8 cellular contexts compared by ENCODE assay signal in the genomic region with DNA sequence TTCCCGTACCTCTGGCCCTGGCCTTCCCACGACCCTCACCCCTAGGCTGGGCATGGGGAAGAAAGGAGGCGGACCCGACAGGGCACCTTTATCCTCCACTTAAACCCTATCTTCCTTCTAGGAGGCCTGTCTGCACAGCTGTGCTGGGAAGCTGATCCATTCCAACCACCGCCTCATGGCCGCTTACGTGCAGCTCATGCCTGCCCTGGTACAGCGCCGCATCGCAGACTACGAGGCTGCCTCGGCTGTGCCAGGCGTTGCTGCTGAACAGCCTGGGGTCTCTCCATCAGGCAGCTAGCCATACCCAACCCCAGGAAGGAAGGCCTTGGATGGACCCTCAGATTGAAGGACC. TPM values are rescaled to one million over a fixed set of nuclear protein-coding genes. Genes with fewer than 3 reads are reported as not detected.
DNase-seq lines count a peak whose midpoint lies in the region; ATAC-seq, FAIRE-seq and TF ChIP-seq lines count a peak whose summit lies in the region.

No MANE protein-coding gene starts in this region.

- no peak for ATAC-seq in activated naive CD8-positive, alpha-beta T cell treated with anti-CD3 and anti-CD28 coated beads, Interleukin-2, amount 50 U/mL, for 24 hours

- DNase-seq in HFF-Myc (ENCODE audit: extremely low read depth, low read depth) (no peak), immature natural killer cell (no peak), DMS79 (lab: John Stamatoyannopoulos, UW) (no peak), D721Med (ENCODE audit: insufficient read length, low spot score) (no peak), SKM-1 treated with dmso at 0.1 percent for 144 hours (lab: John Stamatoyannopoulos, UW; ENCODE audit: unreplicated experiment) (no peak)
- DNase-seq in activated naive CD8-positive, alpha-beta T cell treated with anti-CD3 and anti-CD28 coated beads, Interleukin-2, amount 50 U/mL, for 24 hours, result no peak

- H3K4me1 ChIP-seq in BLaER1 treated with 17β-estradiol and CSF1 and Interleukin-3, amounts not matched to agents 10 nM and 100 nM, result peaks cover 26 to 46% (median 31%) of the 10 kb centered on the region in 10 experiments

- peaks cover 0 to 50% (median 24%) of the 10 kb centered on the region in 11 experiments; a peak in 12 of 22 replicates for H4K20me1 ChIP-seq in BLaER1 treated with 17β-estradiol and CSF1 and Interleukin-3, amounts not matched to agents 10 nM and 100 nM

- H3K27ac ChIP-seq in BLaER1 treated with 17β-estradiol and CSF1 and Interleukin-3, amounts not matched to agents 10 nM and 100 nM, result peak overlapping the region; percentile 55 to 93 (median 90)
- peak overlapping the region; percentile 79 for H3K27ac ChIP-seq in temporal lobe (ENCODE audit: low read depth, low read length)

- H3K27ac Mint-ChIP-seq in activated naive CD8-positive, alpha-beta T cell treated with anti-CD3 and anti-CD28 coated beads, Interleukin-2, amount 50 U/mL, for 24 hours, result peak overlapping the region; percentile 97
- peak overlapping the region; percentile 97 to 100 (median 98) for H3K27ac Mint-ChIP-seq in immature natural killer cell

- H3K4me3 ChIP-seq in BLaER1 treated with 17β-estradiol and CSF1 and Interleukin-3, amounts not matched to agents 10 nM and 100 nM, result peak overlapping the region; percentile 70 to 93 (median 82)
- H3K4me3 ChIP-seq in HFF-Myc (replicated peaks; ENCODE audit: low read depth, low read length), result peak overlapping the region; percentile 87

- peak overlapping the region; percentile 87 to 95 (median 93) for H3K9ac ChIP-seq in BLaER1 treated with 17β-estradiol and CSF1 and Interleukin-3, amounts not matched to agents 10 nM and 100 nM

- peaks cover 43% of the 10 kb centered on the region for H3K36me3 Mint-ChIP-seq in activated naive CD8-positive, alpha-beta T cell treated with anti-CD3 and anti-CD28 coated beads, Interleukin-2, amount 50 U/mL, for 24 hours (ENCODE audit: low read depth)
- H3K36me3 Mint-ChIP-seq in immature natural killer cell, result peaks cover 0 to 29% (median 11%) of the 10 kb centered on the region in 3 donors

- no peak for FAIRE-seq in D721Med (lab: Jason Lieb, UNC)

- peaks cover 71 to 79% (median 76%) of the 10 kb centered on the region in 11 experiments for H3K36me3 ChIP-seq in BLaER1 treated with 17β-estradiol and CSF1 and Interleukin-3, amounts not matched to agents 10 nM and 100 nM

- H3K27me3 ChIP-seq in BLaER1 treated with 17β-estradiol and CSF1 and Interleukin-3, amounts not matched to agents 10 nM and 100 nM, result no peaks in the 10 kb centered on the region

- TF ChIP-seq CTCF in HFF-Myc (IDR thresholded peaks at IDR 0.05; ENCODE audit: low read depth, low read length, missing control alignments), result no peak
- no peak for TF ChIP-seq CTCF in D721Med (IDR thresholded peaks at IDR 0.05; ENCODE audit: insufficient read depth, missing control alignments)

- peaks cover 36% of the 10 kb centered on the region for H3K4me1 Mint-ChIP-seq in activated naive CD8-positive, alpha-beta T cell treated with anti-CD3 and anti-CD28 coated beads, Interleukin-2, amount 50 U/mL, for 24 hours
- H3K4me1 Mint-ChIP-seq in immature natural killer cell, result peaks cover 45% of the 10 kb centered on the region in 2 donors

- peak overlapping the region; percentile 93 to 100 (median 97) for H3K4me2 ChIP-seq in BLaER1 treated with 17β-estradiol and CSF1 and Interleukin-3, amounts not matched to agents 10 nM and 100 nM

- no peaks in the 10 kb centered on the region for H3K9me3 Mint-ChIP-seq in activated naive CD8-positive, alpha-beta T cell treated with anti-CD3 and anti-CD28 coated beads, Interleukin-2, amount 50 U/mL, for 24 hours
- H3K9me3 Mint-ChIP-seq in immature natural killer cell, result no peaks in the 10 kb centered on the region

- no peaks in the 10 kb centered on the region for H3K27me3 Mint-ChIP-seq in activated naive CD8-positive, alpha-beta T cell treated with anti-CD3 and anti-CD28 coated beads, Interleukin-2, amount 50 U/mL, for 24 hours
- H3K27me3 Mint-ChIP-seq in immature natural killer cell (ENCODE audit: low read depth in 3 of 3), result peaks cover 0 to 15% (median 0%) of the 10 kb centered on the region in 3 donors

- peak overlapping the region; percentile 92 for H3K4me3 Mint-ChIP-seq in activated naive CD8-positive, alpha-beta T cell treated with anti-CD3 and anti-CD28 coated beads, Interleukin-2, amount 50 U/mL, for 24 hours
- peak overlapping the region; percentile 91 to 99 (median 97) for H3K4me3 Mint-ChIP-seq in immature natural killer cell

- no peaks in the 10 kb centered on the region for H3K9me3 ChIP-seq in BLaER1 treated with 17β-estradiol and CSF1 and Interleukin-3, amounts not matched to agents 10 nM and 100 nM (replicated peaks in 1 of 11)

RNA-seq across cellular contexts. Expression of a gene that starts 0.6 kb away (rescaled TPM):
- polyA plus RNA-seq in immature natural killer cell, result 10 to 100 TPM; 33.9 to 41.6 (median 35.2) TPM
- total RNA-seq in temporal lobe, result 17.5 TPM

RNA-seq across cellular contexts. Expression of a gene that starts 0.8 kb away (rescaled TPM):
- 10 to 100 TPM; 34.2 to 39.9 (median 35.0) TPM for polyA plus RNA-seq in immature natural killer cell
- total RNA-seq in temporal lobe, result 23.4 TPM

RNA-seq across cellular contexts. Expression of a gene that starts 8.2 kb away (rescaled TPM):
- polyA plus RNA-seq in immature natural killer cell, result 1 to 10 TPM; 1.8 to 5.0 (median 2.9) TPM
- 38.8 TPM for total RNA-seq in temporal lobe

RNA-seq across cellular contexts. Expression of a gene that starts 15.2 kb away (rescaled TPM):
- polyA plus RNA-seq in immature natural killer cell, result 1 to 10 TPM in 1 of 3 donors, under 1 TPM in 2; 0.74 to 1.3 (median 0.86) TPM
- total RNA-seq in temporal lobe, result 3.0 TPM

RNA-seq across cellular contexts. Expression of a gene that starts 41.1 kb away (rescaled TPM):
- polyA plus RNA-seq in immature natural killer cell, result not detected
- total RNA-seq in temporal lobe, result 1.5 TPM
